ENCODE assay signal across 8 cellular contexts in the genomic region with DNA sequence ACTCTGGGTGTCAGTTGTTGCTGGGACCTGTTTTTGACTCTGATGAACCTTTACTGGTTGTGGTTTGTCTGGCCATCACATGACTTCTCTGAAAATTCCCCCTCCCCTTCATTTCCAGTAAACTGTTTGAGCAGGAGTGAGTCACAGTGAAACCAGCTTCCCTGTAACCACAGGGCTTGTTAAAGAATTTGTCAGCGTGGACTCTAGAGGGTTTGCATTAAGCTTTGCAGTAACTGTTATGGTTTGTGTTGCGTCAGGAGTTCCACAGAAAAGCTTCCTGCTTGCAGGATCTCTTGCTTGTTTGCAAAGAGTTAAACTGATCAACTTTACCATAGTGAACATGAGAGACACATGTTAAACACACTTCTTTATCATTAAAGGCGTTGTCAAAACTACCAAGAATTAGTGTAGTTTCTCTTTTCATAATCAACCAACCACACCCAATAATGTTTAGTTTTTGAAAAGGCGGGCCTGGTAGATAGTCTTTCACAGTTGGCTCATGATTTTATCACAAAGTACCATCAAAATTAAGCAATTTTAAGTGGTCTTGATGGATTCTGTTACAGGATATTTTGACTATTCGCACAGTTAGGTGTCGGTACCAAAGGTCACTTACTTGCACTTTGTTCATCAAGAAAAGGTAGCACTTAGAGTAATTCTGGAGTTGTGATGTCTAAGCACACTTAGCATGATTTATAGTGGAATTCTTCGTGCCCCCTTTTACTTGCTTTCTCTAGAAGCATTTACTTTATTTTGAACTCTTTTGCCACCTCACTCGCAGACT.
A peak's percentile ranks its signal among the peaks of the same experiment; 100 is the strongest.
DNase-seq lines count a peak whose midpoint lies in the region; ATAC-seq and TF ChIP-seq lines count a peak whose summit lies in the region.

No MANE protein-coding gene starts in this region.

- peak overlapping the region; percentile 73 for H3K4me3 Mint-ChIP-seq in activated CD4-positive, alpha-beta T cell treated with anti-CD3 and anti-CD28 coated beads, Interleukin-2, amount 10 ng/mL, durations not matched to agents 7 days and 5 days
- peak overlapping the region; percentile 8 for H3K4me3 Mint-ChIP-seq in mesothelial cell of epicardium

- H3K27me3 ChIP-seq in duodenal mucosa (ENCODE audit: control insufficient read depth in 1 of 2, insufficient read depth in 2 of 2, low read length in 2 of 2) = no peaks in the 10 kb centered on the region

- H3K9me3 ChIP-seq in duodenal mucosa (ENCODE audit: control insufficient read depth in 1 of 2, low read length in 2 of 2) = no peaks in the 10 kb centered on the region

- peaks cover 26% of the 10 kb centered on the region for H3K36me3 Mint-ChIP-seq in activated CD4-positive, alpha-beta T cell treated with anti-CD3 and anti-CD28 coated beads, Interleukin-2, amount 10 ng/mL, durations not matched to agents 7 days and 5 days (ENCODE audit: low read depth)
- peaks cover 2% of the 10 kb centered on the region for H3K36me3 Mint-ChIP-seq in mesothelial cell of epicardium

- no peaks in the 10 kb centered on the region for H3K36me3 ChIP-seq in duodenal mucosa (ENCODE audit: control insufficient read depth in 1 of 2, insufficient read depth in 2 of 2, low read length in 2 of 2)

- no peak for TF ChIP-seq CTCF in 22Rv1 (IDR thresholded peaks at IDR 0.05)
- TF ChIP-seq CTCF in mesothelial cell of epicardium (IDR thresholded peaks at IDR 0.05; ENCODE audit: unreplicated experiment) = no peak

- CTCF ChIA-PET in activated CD4-positive, alpha-beta T cell treated with anti-CD3 and anti-CD28 coated beads, Interleukin-2, amount 10 ng/mL, durations not matched to agents 7 days and 5 days (lab: Charles Lee) = interaction anchor here (1.2 to 4.3 kb wide), 7 partner anchors 11 to 57 kb away, joined by 4 to 15 read pairs (median 6); no protein-coding TSS in a partner anchor

- no peaks in the 10 kb centered on the region for H3K9me3 Mint-ChIP-seq in activated CD4-positive, alpha-beta T cell treated with anti-CD3 and anti-CD28 coated beads, Interleukin-2, amount 10 ng/mL, durations not matched to agents 7 days and 5 days
- no peaks in the 10 kb centered on the region for H3K9me3 Mint-ChIP-seq in mesothelial cell of epicardium

- peak; percentile 29 for DNase-seq in NCI-H2227 treated with DMSO at 0.1 percent for 48 hours (lab: John Stamatoyannopoulos, UW)
- DNase-seq in activated CD4-positive, alpha-beta T cell treated with anti-CD3 and anti-CD28 coated beads, Interleukin-2, amount 10 ng/mL, durations not matched to agents 7 days and 5 days = peak; percentile 92
- DNase-seq in mesothelial cell of epicardium (ENCODE audit: low spot score in 2 of 2, unreplicated experiment in 2 of 2) = peak in 1 of 2 experiments; percentile 49
- peak; percentile 77 for DNase-seq in stimulated activated CD8-positive, alpha-beta memory T cell treated with anti-CD3 and anti-CD28 coated beads, Interleukin-4, amount 100 ng/mL, for 48 hours

- peak overlapping the region; percentile 55 to 57 for H3K9ac ChIP-seq in duodenal mucosa (ENCODE audit: low read depth in 1 of 2, low read length in 2 of 2)

- peak overlapping the region; percentile 93 for H3K27ac Mint-ChIP-seq in activated CD4-positive, alpha-beta T cell treated with anti-CD3 and anti-CD28 coated beads, Interleukin-2, amount 10 ng/mL, durations not matched to agents 7 days and 5 days
- H3K27ac Mint-ChIP-seq in mesothelial cell of epicardium = peak overlapping the region; percentile 99

- no peaks in the 10 kb centered on the region for H3K27me3 Mint-ChIP-seq in activated CD4-positive, alpha-beta T cell treated with anti-CD3 and anti-CD28 coated beads, Interleukin-2, amount 10 ng/mL, durations not matched to agents 7 days and 5 days
- H3K27me3 Mint-ChIP-seq in mesothelial cell of epicardium (ENCODE audit: low read depth) = no peaks in the 10 kb centered on the region

- peak overlapping the region; percentile 33 to 57 for H3K4me3 ChIP-seq in duodenal mucosa (ENCODE audit: low read depth in 1 of 2, low read length in 2 of 2)

- H3K4me1 Mint-ChIP-seq in activated CD4-positive, alpha-beta T cell treated with anti-CD3 and anti-CD28 coated beads, Interleukin-2, amount 10 ng/mL, durations not matched to agents 7 days and 5 days = peaks cover 63% of the 10 kb centered on the region
- H3K4me1 Mint-ChIP-seq in mesothelial cell of epicardium = peaks cover 51% of the 10 kb centered on the region

- peaks cover 32 to 33% of the 10 kb centered on the region in 2 donors for H3K4me1 ChIP-seq in duodenal mucosa (ENCODE audit: control insufficient read depth in 1 of 2, insufficient read depth in 2 of 2, low read length in 2 of 2)

- POLR2A ChIA-PET in activated CD4-positive, alpha-beta T cell treated with anti-CD3 and anti-CD28 coated beads, Interleukin-2, amount 10 ng/mL, durations not matched to agents 7 days and 5 days (lab: Charles Lee) = interaction anchor here (0.6 to 5.5 kb wide), 12 partner anchors 33 to 1435 kb away, joined by 3 to 120 read pairs (median 6); a partner anchor contains a TSS

- peak; percentile 90 for ATAC-seq in GM18502 (IDR thresholded peaks at IDR 0.05; ENCODE audit: poor library complexity, unreplicated experiment)
- ATAC-seq in HG02885 (IDR thresholded peaks at IDR 0.05; ENCODE audit: poor library complexity, unreplicated experiment) = peak; percentile 92

- H3K27ac ChIP-seq in 22Rv1 (peak overlapping the region; percentile 47), duodenal mucosa (ENCODE audit: low read depth, low read length) (peak overlapping the region; percentile 84)
